24 cellular contexts compared by ENCODE assay signal in genomic region chr4:140681201-140681600, GRCh38.
DNase-seq lines count a peak whose midpoint lies in the region; ATAC-seq, FAIRE-seq and TF ChIP-seq lines count a peak whose summit lies in the region.
"Had no signal": no experiment of that assay in that cellular context is flagged by ENCODE, and none has a peak within 500 bp of the region (broad histone marks: within the 10 kb centered on the region; RNA-seq: fewer than 3 reads in every experiment).

No MANE protein-coding gene starts in this region.

- no peak overlapping the region for H2AK5ac ChIP-seq in trophoblast cell (ENCODE audit: low read length)

- peaks cover 11% of the 10 kb centered on the region for H3K4me1 ChIP-seq in endothelial cell of umbilical vein (ENCODE audit: control insufficient read depth, extremely low read depth, insufficient read depth, low read length)
- H3K4me1 ChIP-seq in trophoblast cell (ENCODE audit: control insufficient read depth in 1 of 2, insufficient read depth in 2 of 2, low read length in 2 of 2) = no peaks in the 10 kb centered on the region
- no peaks in the 10 kb centered on the region for H3K4me1 ChIP-seq in prostate gland (replicated peaks)
- H3K4me1 ChIP-seq: A549 had no signal

- WGBS in trophoblast cell (ENCODE audit: extremely low coverage, insufficient coverage, insufficient read length) = no CpG with 5 or more reads among the region's 3 CpGs
- WGBS in prostate gland = 96% methylated on average over 3 of the region's 3 CpGs

- H3K23ac ChIP-seq in trophoblast cell (ENCODE audit: low read length) = no peak overlapping the region

- TF ChIP-seq POLR2A in endothelial cell of umbilical vein (IDR thresholded peaks at IDR 0.05; ENCODE audit: low read depth, low read length) = no peak
- TF ChIP-seq POLR2A in prostate gland (IDR thresholded peaks at IDR 0.05) = no peak

- peak overlapping the region; percentile 35 for H3K18ac ChIP-seq in trophoblast cell (ENCODE audit: low read length)

- dilution Hi-C loops in endothelial cell of umbilical vein (cut with MboI; ENCODE audit: extremely low pct_ligation_motif_present, low sequenced_read_pairs) = no loop called here

- H3K36me3 Mint-ChIP-seq in activated B cell treated with CpG ODN at 0.5 μM for 24 hours (ENCODE audit: low read depth) = peaks cover 83% of the 10 kb centered on the region
- H3K36me3 Mint-ChIP-seq in memory B cell = peaks cover 57% of the 10 kb centered on the region
- H3K36me3 Mint-ChIP-seq in activated naive CD4-positive, alpha-beta T cell treated with anti-CD3 and anti-CD28 coated beads for 36 hours (ENCODE audit: low read depth) = no peaks in the 10 kb centered on the region
- H3K36me3 Mint-ChIP-seq: CD4-positive, alpha-beta memory T cell had no signal

- DNase-seq in activated B cell treated with CpG ODN at 0.5 μM for 24 hours (no peak), endothelial cell of umbilical vein (ENCODE audit: low read depth, low spot score) (peak; percentile 52), memory B cell (ENCODE audit: low spot score in 2 of 2) (no peak), trophoblast cell (no peak), prostate gland (ENCODE audit: low spot score) (no peak), SKM-1 (lab: John Stamatoyannopoulos, UW; ENCODE audit: unreplicated experiment) (no peak)
- no peak for DNase-seq in activated naive CD4-positive, alpha-beta T cell treated with anti-CD3 and anti-CD28 coated beads for 36 hours
- DNase-seq: 8988T; ACHN; AML-193; C1 segment of cervical spinal cord; Calu3; CD4-positive, alpha-beta memory T cell; COR-L47; DMS53; DMS79 treated with DMSO at 0.1 percent for 48 hours; GF-D8; GM23248; H7; HCEC 1CT had no signal

- CTCF ChIA-PET in activated B cell treated with CpG ODN at 0.5 μM for 24 hours (lab: Charles Lee) (no interaction called here), endothelial cell of umbilical vein (lab: Charles Lee) (interaction anchor here (1.1 to 1.4 kb wide), 2 partner anchors 10 to 75 kb away, joined by 3 to 5 read pairs; partner anchors contain the start of gene TBC1D9)
- CTCF ChIA-PET in activated naive CD4-positive, alpha-beta T cell treated with anti-CD3 and anti-CD28 coated beads for 36 hours (lab: Charles Lee) = no interaction called here

- H3K4me3 Mint-ChIP-seq in activated B cell treated with CpG ODN at 0.5 μM for 24 hours (no peak overlapping the region), memory B cell (no peak overlapping the region)
- H3K4me3 Mint-ChIP-seq in activated naive CD4-positive, alpha-beta T cell treated with anti-CD3 and anti-CD28 coated beads for 36 hours = no peak overlapping the region
- H3K4me3 Mint-ChIP-seq: CD4-positive, alpha-beta memory T cell had no signal

- peak; percentile 54 for FAIRE-seq in endothelial cell of umbilical vein (lab: Jason Lieb, UNC)
- FAIRE-seq: A549, GM12892, H1 had no signal

- H3K9me3 ChIP-seq in endothelial cell of umbilical vein (replicated peaks; ENCODE audit: control insufficient read depth, insufficient read depth, low read length) (no peaks in the 10 kb centered on the region), trophoblast cell (ENCODE audit: insufficient read depth, low read depth, low read length) (no peaks in the 10 kb centered on the region), prostate gland (no peaks in the 10 kb centered on the region)
- H3K9me3 ChIP-seq: A549 had no signal

- ATAC-seq in activated B cell treated with CpG ODN at 0.5 μM for 24 hours (ENCODE audit: low read depth) (no peak), memory B cell (ENCODE audit: low read depth) (no peak), GM21786 (IDR thresholded peaks at IDR 0.05; ENCODE audit: unreplicated experiment) (no peak)
- ATAC-seq: A549 had no signal

- H4K8ac ChIP-seq in trophoblast cell (ENCODE audit: low read depth, low read length) = no peak overlapping the region

- H3K4me2 ChIP-seq in endothelial cell of umbilical vein (ENCODE audit: insufficient read depth, low read length) = peak overlapping the region; percentile 49
- H3K4me2 ChIP-seq in trophoblast cell (ENCODE audit: low read length) = no peak overlapping the region
- H3K4me2 ChIP-seq: A549 had no signal

- no peak overlapping the region for H2BK120ac ChIP-seq in trophoblast cell (ENCODE audit: insufficient read depth, low read length, poor library complexity)

- no peaks in the 10 kb centered on the region for H3K79me2 ChIP-seq in endothelial cell of umbilical vein (ENCODE audit: control insufficient read depth, insufficient read depth, low read length)
- no peaks in the 10 kb centered on the region for H3K79me2 ChIP-seq in trophoblast cell (ENCODE audit: control insufficient read depth, insufficient read depth, low read length, poor library complexity)

- H3K36me3 ChIP-seq in endothelial cell of umbilical vein (ENCODE audit: control insufficient read depth in 2 of 2, extremely low read depth in 1 of 2, insufficient read depth in 2 of 2, low read length in 2 of 2) (peaks cover 17 to 19% of the 10 kb centered on the region in 2 experiments), trophoblast cell (ENCODE audit: control insufficient read depth in 1 of 2, insufficient read depth in 2 of 2, low read length in 2 of 2) (peaks cover 7 to 25% of the 10 kb centered on the region in 2 experiments), prostate gland (peaks cover 0 to 5% of the 10 kb centered on the region in 2 donors)

- H3K27ac Mint-ChIP-seq in activated B cell treated with CpG ODN at 0.5 μM for 24 hours = peak overlapping the region; percentile 5
- peak overlapping the region; percentile 32 for H3K27ac Mint-ChIP-seq in memory B cell
- H3K27ac Mint-ChIP-seq in activated naive CD4-positive, alpha-beta T cell treated with anti-CD3 and anti-CD28 coated beads for 36 hours = no peak overlapping the region
- H3K27ac Mint-ChIP-seq: CD4-positive, alpha-beta memory T cell had no signal

- H4K91ac ChIP-seq in trophoblast cell (ENCODE audit: low read depth, low read length) = no peak overlapping the region

- intact Hi-C loops in activated B cell treated with CpG ODN at 0.5 μM for 24 hours (cut with micrococcal nuclease) = loop anchor here (2.0 kb wide), 1 partner anchor 16 kb away; no protein-coding TSS in a partner anchor
- intact Hi-C loops in endothelial cell of umbilical vein (cut with micrococcal nuclease) = loop anchor here (5.0 kb wide), 1 partner anchor 76 kb away; the partner anchor contains the start of gene TBC1D9
- intact Hi-C loops in prostate gland (cut with DNase I) = no loop called here
- intact Hi-C loops in activated naive CD4-positive, alpha-beta T cell treated with anti-CD3 and anti-CD28 coated beads for 36 hours (cut with micrococcal nuclease) = no loop called here

- H4K12ac ChIP-seq in trophoblast cell (ENCODE audit: low read depth, low read length) = no peak overlapping the region

- H3K27ac ChIP-seq in endothelial cell of umbilical vein (ENCODE audit: insufficient read depth, low read depth, low read length) = no peak overlapping the region
- H3K27ac ChIP-seq in trophoblast cell (ENCODE audit: low read depth, low read length) = no peak overlapping the region
- H3K27ac ChIP-seq in prostate gland = no peak overlapping the region
- H3K27ac ChIP-seq: A549, GM23248 had no signal

- H4K20me1 ChIP-seq in endothelial cell of umbilical vein (replicated peaks; ENCODE audit: control insufficient read depth, extremely low read depth, insufficient read depth, low read length) = peaks cover under 1% of the 10 kb centered on the region

- no TSS peak for BruUV-seq in endothelial cell of umbilical vein (replicated peaks; lab: Mats Ljungman, UMichigan)

- H2BK12ac ChIP-seq in trophoblast cell (ENCODE audit: low read length) = no peak overlapping the region

- H3K27me3 Mint-ChIP-seq in activated B cell treated with CpG ODN at 0.5 μM for 24 hours = no peaks in the 10 kb centered on the region
- H3K27me3 Mint-ChIP-seq in memory B cell = no peaks in the 10 kb centered on the region
- H3K27me3 Mint-ChIP-seq in activated naive CD4-positive, alpha-beta T cell treated with anti-CD3 and anti-CD28 coated beads for 36 hours (ENCODE audit: low read depth) = peaks cover 12% of the 10 kb centered on the region

- H3K9ac ChIP-seq in endothelial cell of umbilical vein (replicated peaks; ENCODE audit: extremely low read depth, insufficient read depth, low read length) = no peak overlapping the region
- no peak overlapping the region for H3K9ac ChIP-seq in trophoblast cell (ENCODE audit: low read length)
- H3K9ac ChIP-seq: GM23248 had no signal

- no peak overlapping the region for H3K4ac ChIP-seq in trophoblast cell (ENCODE audit: low read depth, low read length)

- H3K4me3 ChIP-seq in endothelial cell of umbilical vein (replicated peaks in 1 of 3; ENCODE audit: insufficient read depth in 1 of 3, low read depth in 1 of 3, low read length in 3 of 3) (no peak overlapping the region), trophoblast cell (ENCODE audit: low read depth, low read length) (no peak overlapping the region), prostate gland (no peak overlapping the region)
- H3K4me3 ChIP-seq: A549, GM23248 had no signal

- H3K4me1 Mint-ChIP-seq in activated B cell treated with CpG ODN at 0.5 μM for 24 hours (peaks cover 6% of the 10 kb centered on the region), memory B cell (peaks cover 25% of the 10 kb centered on the region)
- H3K4me1 Mint-ChIP-seq in activated naive CD4-positive, alpha-beta T cell treated with anti-CD3 and anti-CD28 coated beads for 36 hours (ENCODE audit: low read depth) = no peaks in the 10 kb centered on the region

- no peaks in the 10 kb centered on the region for H3K9me1 ChIP-seq in endothelial cell of umbilical vein (replicated peaks; ENCODE audit: control insufficient read depth, extremely low read depth, insufficient read depth, low read length)

- H3K14ac ChIP-seq in trophoblast cell (ENCODE audit: low read length) = no peak overlapping the region

- no peak overlapping the region for H2BK5ac ChIP-seq in trophoblast cell (ENCODE audit: low read depth, low read length, poor library complexity)

- H3K27me3 ChIP-seq in endothelial cell of umbilical vein (ENCODE audit: control insufficient read depth in 2 of 2, insufficient read depth in 2 of 2, low read length in 2 of 2) (no peaks in the 10 kb centered on the region), trophoblast cell (ENCODE audit: insufficient read depth, low read length) (no peaks in the 10 kb centered on the region), prostate gland (replicated peaks; ENCODE audit: insufficient read depth) (no peaks in the 10 kb centered on the region)

- POLR2A ChIA-PET in activated B cell treated with CpG ODN at 0.5 μM for 24 hours (lab: Charles Lee) = no interaction called here
- POLR2A ChIA-PET in endothelial cell of umbilical vein (lab: Charles Lee) = no interaction called here

- H3K9me3 Mint-ChIP-seq in activated B cell treated with CpG ODN at 0.5 μM for 24 hours (no peaks in the 10 kb centered on the region), memory B cell (no peaks in the 10 kb centered on the region)
- H3K9me3 Mint-ChIP-seq in activated naive CD4-positive, alpha-beta T cell treated with anti-CD3 and anti-CD28 coated beads for 36 hours = no peaks in the 10 kb centered on the region
- H3K9me3 Mint-ChIP-seq: CD4-positive, alpha-beta memory T cell had no signal

- TF ChIP-seq CTCF in activated B cell treated with CpG ODN at 0.5 μM for 24 hours (IDR thresholded peaks at IDR 0.05) = no peak
- TF ChIP-seq CTCF in endothelial cell of umbilical vein (IDR thresholded peaks at IDR 0.05; ENCODE audit: extremely low read depth in 1 of 2, insufficient read depth in 1 of 2, low read depth in 1 of 2, low read length in 2 of 2) = no peak
- TF ChIP-seq CTCF in prostate gland (IDR thresholded peaks at IDR 0.05) = no peak

- H2AFZ ChIP-seq in endothelial cell of umbilical vein (ENCODE audit: low read depth, low read length) = no peak overlapping the region
- no peak overlapping the region for H2AFZ ChIP-seq in trophoblast cell (ENCODE audit: insufficient read depth, low read length, poor library complexity)
- H2AFZ ChIP-seq: GM23248 had no signal

- H3K79me1 ChIP-seq in trophoblast cell (ENCODE audit: low read length) = no peaks in the 10 kb centered on the region

Comparison
In these comparisons a context has a peak if more than half of its experiments do, and no peak if none do; other contexts are left out.
1. intact Hi-C loops: an anchor here in activated B cell treated with CpG ODN at 0.5 μM for 24 hours (2.0 kb wide) and endothelial cell of umbilical vein (5.0 kb wide); none called in prostate gland and activated naive CD4-positive, alpha-beta T cell treated with anti-CD3 and anti-CD28 coated beads for 36 hours.